ENCODE assay signal across 9 cellular contexts in genomic region chr17:80959330-80960036, GRCh38. TPM values are rescaled to one million over a fixed set of nuclear protein-coding genes. Genes with fewer than 3 reads are reported as not detected.
DNase-seq lines count a peak whose midpoint lies in the region; ATAC-seq, FAIRE-seq and TF ChIP-seq lines count a peak whose summit lies in the region.
"Had no signal": no experiment of that assay in that cellular context is flagged by ENCODE, and none has a peak within 500 bp of the region (broad histone marks: within the 10 kb centered on the region; RNA-seq: fewer than 3 reads in every experiment).

No MANE protein-coding gene starts in this region.

- H3K4me3 ChIP-seq in ascending aorta, result no peak overlapping the region
- no peak overlapping the region for H3K4me3 ChIP-seq in skeletal muscle satellite cell (ENCODE audit: low read length)

- intact Hi-C loops in ascending aorta (cut with DNase I), result loop anchor here (1.0 kb wide), 1 partner anchor 17 kb away; no protein-coding TSS in a partner anchor

- DNase-seq in G401 (ENCODE audit: low spot score) (peak; percentile 15), ascending aorta (ENCODE audit: low spot score in 2 of 2) (peak; percentile 81 to 95), iPS-NIHi11 (ENCODE audit: low spot score) (peak; percentile 30), GM12892 (ENCODE audit: insufficient read length) (no peak), MV-4-11 (lab: John Stamatoyannopoulos, UW) (no peak)
- DNase-seq in stimulated activated naive CD4-positive, alpha-beta T cell treated with Interleukin-2 at 50 U/mL for 16 hours (lab: John Stamatoyannopoulos, UW), result no peak
- DNase-seq: NCI-H2029 treated with DMSO at 0.1 percent for 48 hours had no signal

- in situ Hi-C loops in G401 (cut with HindIII; ENCODE audit: low sequenced_read_pairs), result no loop called here

- peak overlapping the region; percentile 84 to 88 for H3K27ac ChIP-seq in ascending aorta

- peak overlapping the region; percentile 38 for H3K9ac ChIP-seq in skeletal muscle satellite cell (ENCODE audit: low read depth, low read length)

- TF ChIP-seq POLR2A in GM12892 (IDR thresholded peaks at IDR 0.05; ENCODE audit: low read depth, low read length), result no peak

- H3K27me3 ChIP-seq in ascending aorta (no peaks in the 10 kb centered on the region), skeletal muscle satellite cell (ENCODE audit: control insufficient read depth, insufficient read depth, low read length) (no peaks in the 10 kb centered on the region)

- peak in 1 of 3 experiments; percentile 8 for TF ChIP-seq CTCF in ascending aorta (IDR thresholded peaks at IDR 0.05)

- peak overlapping the region; percentile 32 for H3K4me2 ChIP-seq in skeletal muscle satellite cell (ENCODE audit: low read length)

- peaks cover 4 to 11% of the 10 kb centered on the region in 2 donors for H3K36me3 ChIP-seq in ascending aorta
- peaks cover 1% of the 10 kb centered on the region for H3K36me3 ChIP-seq in skeletal muscle satellite cell (ENCODE audit: insufficient read depth, low read length)

- ATAC-seq in GM21529 (IDR thresholded peaks at IDR 0.05; ENCODE audit: unreplicated experiment), result no peak

- H3K9me3 ChIP-seq in ascending aorta (no peaks in the 10 kb centered on the region), skeletal muscle satellite cell (replicated peaks; ENCODE audit: low read length) (no peaks in the 10 kb centered on the region)

- H3K4me1 ChIP-seq in ascending aorta (peaks cover 12 to 22% of the 10 kb centered on the region in 2 donors), skeletal muscle satellite cell (ENCODE audit: control insufficient read depth, insufficient read depth, low read length) (peaks cover 28% of the 10 kb centered on the region)

- FAIRE-seq in GM12892 (lab: Jason Lieb, UNC), result no peak

RNA-seq across cellular contexts. Expression of gene CHMP6, which starts 32.2 kb away (rescaled TPM):
- total RNA-seq in G401 (2014; rRNA removed; shearing (Covaris generic)), result 51.8 and 65.5 TPM in 2 replicates
- total RNA-seq in ascending aorta, result 32.1 TPM
- total RNA-seq in skeletal muscle satellite cell (2012; rRNA removed), result 17.0 and 18.1 TPM in 2 replicates
- 11.9 TPM for polyA plus RNA-seq in GM12892 (2012; ENCODE audit: missing spikeins)

Comparison
In these comparisons a context has a peak if more than half of its experiments do, and no peak if none do; other contexts are left out.
1. DNase-seq: peak in G401 (single experiment), ascending aorta (2 of 2) and iPS-NIHi11 (single experiment); none in GM12892 (single experiment), stimulated activated naive CD4-positive, alpha-beta T cell treated with Interleukin-2 at 50 U/mL for 16 hours (single experiment) and MV-4-11 (single experiment).